25 cellular contexts compared by ENCODE assay signal in genomic region chr22:30774566-30774965, GRCh38.
"Had no signal": no experiment of that assay in that cellular context is flagged by ENCODE, and none has a peak within 500 bp of the region (broad histone marks: within the 10 kb centered on the region; RNA-seq: fewer than 3 reads in every experiment).

No MANE protein-coding gene starts in this region.

- H3K4me3 ChIP-seq: stomach, suprapubic skin, testis, thoracic aorta, thyroid gland, tibial artery, tibial nerve, transverse colon, upper lobe of left lung, upper lobe of right lung, uterus, vagina had no signal

- H3K4me1 ChIP-seq: stomach, suprapubic skin, testis, thyroid gland, tibial nerve, transverse colon, upper lobe of left lung, upper lobe of right lung, uterus, vagina had no signal

- DNase-seq: stimulated activated CD4-positive, alpha-beta T cell treated with anti-CD3 and anti-CD28 coated beads, Interleukin-2, amount 100 ng/mL, for 48 hours; stimulated activated CD4-positive, alpha-beta T cell treated with anti-CD3 and anti-CD28 coated beads, Interleukin-4, amount 100 ng/mL, for 1 hour; stimulated activated CD4-positive, alpha-beta T cell treated with anti-CD3 and anti-CD28 coated beads, Interleukin-4, amount 100 ng/mL, for 24 hours; stimulated activated CD4-positive, alpha-beta T cell treated with anti-CD3 and anti-CD28 coated beads, Interleukin-4, amount 100 ng/mL, for 4 hours; stimulated activated CD8-positive, alpha-beta memory T cell treated with anti-CD3 and anti-CD28 coated beads, Interleukin-4, amount 100 ng/mL, for 48 hours; stimulated activated naive B cell treated with anti-CD40 and anti-IgM and Interleukin-4, amounts not matched to agents 10 μg/mL and 1 μg/mL and 100 μg/mL, for 72 hours; stimulated activated naive CD4-positive, alpha-beta T cell; stimulated activated naive CD4-positive, alpha-beta T cell treated with Interleukin-2 at 50 U/mL for 16 hours; stimulated activated naive CD8-positive, alpha-beta T cell treated with anti-CD3 and anti-CD28 coated beads, Interleukin-15, amount 100 ng/mL, for 72 hours; stimulated activated naive CD8-positive, alpha-beta T cell treated with anti-CD3 and anti-CD28 coated beads, Interleukin-15, Interleukin-2, amounts not matched to agents 100 U/mL and 50 U/mL, for 24 hours; stomach; substantia nigra; testis; thyroid gland; tibial artery; transverse colon; trophoblast cell; upper lobe of left lung; upper lobe of right lung; uterus had no signal

- H3K9me3 ChIP-seq: stomach, suprapubic skin, testis, thoracic aorta, thyroid gland, tibial artery, tibial nerve, transverse colon, upper lobe of left lung, upper lobe of right lung, uterus, vagina had no signal

- H3K36me3 ChIP-seq: stomach, suprapubic skin, thoracic aorta, thyroid gland, tibial artery, tibial nerve, transverse colon, upper lobe of left lung, upper lobe of right lung, uterus, vagina had no signal

- ATAC-seq: stimulated activated memory B cell treated with anti-CD40 and anti-IgM and Interleukin-4, amounts not matched to agents 10 μg/mL and 1 μg/mL and 100 μg/mL, for 72 hours; stimulated activated naive B cell treated with anti-CD40 and anti-IgM and Interleukin-4, amounts not matched to agents 10 μg/mL and 1 μg/mL and 100 μg/mL, for 72 hours; stimulated activated naive CD8-positive, alpha-beta T cell treated with anti-CD3 and anti-CD28 coated beads, Interleukin-15, amount 100 ng/mL, for 72 hours; stimulated activated naive CD8-positive, alpha-beta T cell treated with anti-CD3 and anti-CD28 coated beads, Interleukin-15, Interleukin-2, amounts not matched to agents 100 U/mL and 50 U/mL, for 24 hours; upper lobe of right lung had no signal

- H3K27ac ChIP-seq: stomach, suprapubic skin, testis, thoracic aorta, thyroid gland, tibial artery, tibial nerve, transverse colon, upper lobe of left lung, upper lobe of right lung, uterus, vagina had no signal

- H3K27me3 ChIP-seq: stomach, suprapubic skin, testis, thyroid gland, tibial artery, tibial nerve, transverse colon, upper lobe of left lung, upper lobe of right lung, uterus, vagina had no signal
